ENCODE assay signal across 18 cellular contexts in the genomic region with DNA sequence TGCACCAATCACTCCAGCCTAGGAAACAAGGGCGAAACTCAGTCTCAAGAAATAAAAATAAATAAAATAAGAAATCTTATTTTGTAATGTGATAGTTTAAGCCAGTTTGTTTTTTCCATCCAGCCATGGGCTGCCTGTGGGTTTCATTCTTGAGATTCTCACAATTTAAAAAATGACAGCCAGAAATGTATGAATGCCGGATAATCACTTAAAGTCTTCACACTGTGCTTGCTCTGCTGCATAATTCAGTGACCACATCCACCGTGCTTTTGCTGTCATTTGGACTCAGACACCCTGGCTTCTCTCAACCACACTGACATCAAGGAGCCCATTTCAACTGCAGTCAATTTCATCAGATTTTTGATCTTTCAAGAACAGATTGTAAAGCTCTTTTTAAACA.
DNase-seq lines count a peak whose midpoint lies in the region; ATAC-seq and TF ChIP-seq lines count a peak whose summit lies in the region.
"Had no signal": no experiment of that assay in that cellular context is flagged by ENCODE, and none has a peak within 500 bp of the region (broad histone marks: within the 10 kb centered on the region; RNA-seq: fewer than 3 reads in every experiment).

No MANE protein-coding gene starts in this region.

- intact Hi-C loops in activated CD8-positive, alpha-beta T cell treated with anti-CD3 and anti-CD28 coated beads for 36 hours (cut with micrococcal nuclease): no loop called here

- CTCF ChIA-PET in activated CD8-positive, alpha-beta T cell treated with anti-CD3 and anti-CD28 coated beads for 36 hours (lab: Charles Lee): no interaction called here

- H3K4me3 ChIP-seq in AG10803 (ENCODE audit: low read length): no peak overlapping the region
- H3K4me3 ChIP-seq in WERI-Rb-1 (ENCODE audit: low read depth, low read length): no peak overlapping the region
- no peak overlapping the region for H3K4me3 ChIP-seq in choroid plexus epithelial cell (ENCODE audit: low read depth, low read length)

- no peak overlapping the region for H3K4me3 Mint-ChIP-seq in activated CD8-positive, alpha-beta T cell treated with anti-CD3 and anti-CD28 coated beads for 36 hours

- no peaks in the 10 kb centered on the region for H3K9me3 ChIP-seq in WERI-Rb-1 (ENCODE audit: severe bottlenecking)

- H3K27me3 ChIP-seq in WERI-Rb-1 (ENCODE audit: insufficient read depth, low read depth, severe bottlenecking): no peaks in the 10 kb centered on the region

- H3K9me3 Mint-ChIP-seq in activated CD8-positive, alpha-beta T cell treated with anti-CD3 and anti-CD28 coated beads for 36 hours: no peaks in the 10 kb centered on the region

- H3K27ac Mint-ChIP-seq in activated CD8-positive, alpha-beta T cell treated with anti-CD3 and anti-CD28 coated beads for 36 hours: no peak overlapping the region

- peak overlapping the region; percentile 17; the same call in 1 of the 2 replicates for H3K27ac ChIP-seq in WERI-Rb-1

- H3K36me3 Mint-ChIP-seq in activated CD8-positive, alpha-beta T cell treated with anti-CD3 and anti-CD28 coated beads for 36 hours (ENCODE audit: low read depth): no peaks in the 10 kb centered on the region

- ATAC-seq in activated CD8-positive, alpha-beta T cell treated with anti-CD3 and anti-CD28 coated beads for 36 hours: no peak

- peaks cover 5% of the 10 kb centered on the region for H3K27me3 Mint-ChIP-seq in activated CD8-positive, alpha-beta T cell treated with anti-CD3 and anti-CD28 coated beads for 36 hours

- POLR2A ChIA-PET in activated CD8-positive, alpha-beta T cell treated with anti-CD3 and anti-CD28 coated beads for 36 hours (lab: Charles Lee): no interaction called here

- peak; percentile 67 for DNase-seq in AG10803 (ENCODE audit: low read depth)
- DNase-seq in WERI-Rb-1: no peak
- DNase-seq in choroid plexus epithelial cell (ENCODE audit: low read depth): peak; percentile 12
- peak; percentile 8 for DNase-seq in retina
- DNase-seq in activated CD8-positive, alpha-beta T cell treated with anti-CD3 and anti-CD28 coated beads for 36 hours: no peak
- no peak for DNase-seq in NCI-H146 treated with DMSO at 0.1 percent for 48 hours (lab: John Stamatoyannopoulos, UW; ENCODE audit: unreplicated experiment)
- DNase-seq in T-helper 2 cell: no peak
- no peak for DNase-seq in pons (ENCODE audit: low spot score)
- DNase-seq: AML-193; COR-L47; DMS153; EL; Kasumi-1; NCI-H2029 treated with DMSO at 0.1 percent for 48 hours; NCI-H2171 treated with DMSO at 0.1 percent for 48 hours; NCI-H446 treated with DMSO at 0.1 percent for 48 hours; NK-92 treated with Interleukin-12 subunit alpha and Interleukin-12 subunit beta, amount 100 ng/mL, for 24 hours; SHP77 treated with DMSO at 0.1 percent for 48 hours had no signal

- no peaks in the 10 kb centered on the region for H3K4me1 Mint-ChIP-seq in activated CD8-positive, alpha-beta T cell treated with anti-CD3 and anti-CD28 coated beads for 36 hours (ENCODE audit: low read depth)

- no peaks in the 10 kb centered on the region for H3K36me3 ChIP-seq in WERI-Rb-1

- TF ChIP-seq CTCF in AG10803 (conservative IDR thresholded peaks at IDR 0.05; ENCODE audit: low read length) (no peak), WERI-Rb-1 (IDR thresholded peaks at IDR 0.05; ENCODE audit: low read depth, low read length) (no peak), choroid plexus epithelial cell (conservative IDR thresholded peaks at IDR 0.05; ENCODE audit: low read depth, low read length) (no peak)
- no peak for TF ChIP-seq CTCF in activated CD8-positive, alpha-beta T cell treated with anti-CD3 and anti-CD28 coated beads for 36 hours (IDR thresholded peaks at IDR 0.05)

Comparison
In these comparisons a context has a peak if more than half of its experiments do, and no peak if none do; other contexts are left out.
1. DNase-seq: peak in AG10803 (single experiment), choroid plexus epithelial cell (single experiment) and retina (single experiment); none in WERI-Rb-1 (single experiment), activated CD8-positive, alpha-beta T cell treated with anti-CD3 and anti-CD28 coated beads for 36 hours (single experiment), NCI-H146 treated with DMSO at 0.1 percent for 48 hours (single experiment), T-helper 2 cell (0 of 5) and pons (single experiment).